ENCODE assay signal across 1 cellular context in genomic region chr6:33490198-33490597, GRCh38.
A peak's percentile ranks its signal among the peaks of the same experiment; 100 is the strongest.
TF ChIP-seq lines count a peak whose summit lies in the region.

No MANE protein-coding gene starts in this region.

TF ChIP-seq in WTC11, 78 proteins besides CTCF, POLR2A, EP300 and RAD21 (continued from another document):
- TF ChIP-seq, protein P1, sequence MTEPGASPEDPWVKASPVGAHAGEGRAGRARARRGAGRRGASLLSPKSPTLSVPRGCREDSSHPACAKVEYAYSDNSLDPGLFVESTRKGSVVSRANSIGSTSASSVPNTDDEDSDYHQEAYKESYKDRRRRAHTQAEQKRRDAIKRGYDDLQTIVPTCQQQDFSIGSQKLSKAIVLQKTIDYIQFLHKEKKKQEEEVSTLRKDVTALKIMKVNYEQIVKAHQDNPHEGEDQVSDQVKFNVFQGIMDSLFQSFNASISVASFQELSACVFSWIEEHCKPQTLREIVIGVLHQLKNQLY (CRISPR knock-in tag; IDR thresholded peaks at IDR 0.05): no peak
- TF ChIP-seq PRRX2 (CRISPR knock-in tag; IDR thresholded peaks at IDR 0.05): no peak
- no peak for TF ChIP-seq ERG (CRISPR knock-in tag; IDR thresholded peaks at IDR 0.05)
- no peak for TF ChIP-seq AFF4 (CRISPR knock-in tag; IDR thresholded peaks at IDR 0.05; ENCODE audit: borderline replicate concordance)
- no peak for TF ChIP-seq RORB (CRISPR knock-in tag; IDR thresholded peaks at IDR 0.05)
- no peak for TF ChIP-seq ZNF671 (CRISPR knock-in tag; IDR thresholded peaks at IDR 0.05)
- 0 out of 2 replicates have a peak, but pooled peaks have one; percentile 39 for TF ChIP-seq ZNF121 (CRISPR knock-in tag; IDR thresholded peaks at IDR 0.05)
